18 cellular contexts compared by ENCODE assay signal in genomic region chr4:91734682-91735081, GRCh38.
DNase-seq lines count a peak whose midpoint lies in the region; ATAC-seq and TF ChIP-seq lines count a peak whose summit lies in the region.
"Had no signal": no experiment of that assay in that cellular context is flagged by ENCODE, and none has a peak within 500 bp of the region (broad histone marks: within the 10 kb centered on the region; RNA-seq: fewer than 3 reads in every experiment).

No MANE protein-coding gene starts in this region.

- no peaks in the 10 kb centered on the region for H3K27me3 ChIP-seq in gastroesophageal sphincter
- H3K27me3 ChIP-seq in CD4-positive, alpha-beta T cell (ENCODE audit: control insufficient read depth, insufficient read depth, low read length): no peaks in the 10 kb centered on the region
- H3K27me3 ChIP-seq: gastrocnemius medialis had no signal

- TF ChIP-seq EP300 in gastroesophageal sphincter (IDR thresholded peaks at IDR 0.05): no peak

- intact Hi-C loops in CD4-positive, alpha-beta T cell (cut with DNase I, micrococcal nuclease): no loop called here

- ATAC-seq in SK-N-SH treated with all-trans-retinoic acid at 6 μM for 48 hours: 0 out of 3 replicates have a peak, but pooled peaks have one; percentile 42
- ATAC-seq in GM18858 (IDR thresholded peaks at IDR 0.05; ENCODE audit: unreplicated experiment): no peak
- ATAC-seq in gastroesophageal sphincter: no peak
- no peak for ATAC-seq in CD4-positive, alpha-beta T cell (ENCODE audit: poor library complexity)
- ATAC-seq: gastrocnemius medialis; naive thymus-derived CD4-positive, alpha-beta T cell; psoas muscle had no signal

- H3K27ac ChIP-seq in gastroesophageal sphincter: no peak overlapping the region
- H3K27ac ChIP-seq in CD4-positive, alpha-beta T cell (ENCODE audit: low read depth, low read length): no peak overlapping the region
- H3K27ac ChIP-seq: gastrocnemius medialis, HL-60, psoas muscle had no signal

- H3K9me3 Mint-ChIP-seq in CD4-positive, alpha-beta T cell: peaks cover 3% of the 10 kb centered on the region
- H3K9me3 Mint-ChIP-seq: T-helper 1 cell treated with Interleukin-12 subunit alpha and Interleukin-12 subunit beta and Interleukin-4 antibody, amounts not matched to agents 30 μg/mL and 1 μg/mL, for 36 hours had no signal

- POLR2A ChIA-PET in CD4-positive, alpha-beta T cell (lab: Charles Lee): no interaction called here

- no peak overlapping the region for H3K4me3 Mint-ChIP-seq in CD4-positive, alpha-beta T cell
- H3K4me3 Mint-ChIP-seq: naive thymus-derived CD4-positive, alpha-beta T cell; T-helper 1 cell treated with Interleukin-12 subunit alpha and Interleukin-12 subunit beta and Interleukin-4 antibody, amounts not matched to agents 30 μg/mL and 1 μg/mL, for 36 hours had no signal

- CTCF ChIA-PET in CD4-positive, alpha-beta T cell (lab: Charles Lee): no interaction called here

- DNase-seq in ACHN: peak; percentile 20
- peak; percentile 64 for DNase-seq in HT-29 (ENCODE audit: low spot score)
- DNase-seq in epithelial cell of esophagus (ENCODE audit: low read depth): peak; percentile 41
- DNase-seq in T-helper 9 cell: no peak
- DNase-seq in CD4-positive, alpha-beta T cell: no peak
- DNase-seq: activated CD4-positive, alpha-beta T cell treated with anti-CD3 and anti-CD28 coated beads for 1 hour; activated naive CD4-positive, alpha-beta T cell treated with Interleukin-2 at 50 U/mL for 16 hours; gastrocnemius medialis; Karpas-422; naive thymus-derived CD4-positive, alpha-beta T cell; NCI-H146; psoas muscle; RPMI8226 had no signal

- no peaks in the 10 kb centered on the region for H3K36me3 ChIP-seq in gastroesophageal sphincter
- H3K36me3 ChIP-seq: gastrocnemius medialis had no signal

- no peak overlapping the region for H3K27ac Mint-ChIP-seq in CD4-positive, alpha-beta T cell
- H3K27ac Mint-ChIP-seq: naive thymus-derived CD4-positive, alpha-beta T cell; T-helper 1 cell treated with Interleukin-12 subunit alpha and Interleukin-12 subunit beta and Interleukin-4 antibody, amounts not matched to agents 30 μg/mL and 1 μg/mL, for 36 hours had no signal

- H3K27me3 Mint-ChIP-seq in CD4-positive, alpha-beta T cell: no peaks in the 10 kb centered on the region
- H3K27me3 Mint-ChIP-seq: naive thymus-derived CD4-positive, alpha-beta T cell had no signal

- H3K9me3 ChIP-seq in gastroesophageal sphincter: no peaks in the 10 kb centered on the region
- H3K9me3 ChIP-seq in CD4-positive, alpha-beta T cell (ENCODE audit: control insufficient read depth, low read length): peaks cover 3% of the 10 kb centered on the region
- H3K9me3 ChIP-seq: gastrocnemius medialis, psoas muscle had no signal

- no peaks in the 10 kb centered on the region for H3K4me1 ChIP-seq in gastroesophageal sphincter
- H3K4me1 ChIP-seq: gastrocnemius medialis, psoas muscle had no signal

- peak; percentile 46 for TF ChIP-seq CTCF in epithelial cell of esophagus (IDR thresholded peaks at IDR 0.05; ENCODE audit: insufficient read depth, low read depth, low read length, missing control alignments)
- no peak for TF ChIP-seq CTCF in gastroesophageal sphincter (IDR thresholded peaks at IDR 0.05)
- TF ChIP-seq CTCF in CD4-positive, alpha-beta T cell (IDR thresholded peaks at IDR 0.05): no peak

- no peak overlapping the region for H3K4me3 ChIP-seq in epithelial cell of esophagus (ENCODE audit: low read length)
- H3K4me3 ChIP-seq in gastroesophageal sphincter: no peak overlapping the region
- H3K4me3 ChIP-seq: gastrocnemius medialis, psoas muscle had no signal

- no peaks in the 10 kb centered on the region for H3K4me1 Mint-ChIP-seq in CD4-positive, alpha-beta T cell (ENCODE audit: low read depth)
- H3K4me1 Mint-ChIP-seq: naive thymus-derived CD4-positive, alpha-beta T cell had no signal

- H3K36me3 Mint-ChIP-seq in CD4-positive, alpha-beta T cell (ENCODE audit: low read depth): no peaks in the 10 kb centered on the region
- H3K36me3 Mint-ChIP-seq: naive thymus-derived CD4-positive, alpha-beta T cell had no signal

- in situ Hi-C loops in ACHN (cut with HindIII; ENCODE audit: low pct_ligation_motif_present, low pct_unique_long_range_greater_than_20kb, low sequenced_read_pairs): no loop called here

- 42 to 88% methylated on average over 1 of the region's 1 CpG for WGBS in gastroesophageal sphincter (ENCODE audit: low coverage in 1 of 2), 2 donors

- no peak for TF ChIP-seq POLR2A in gastroesophageal sphincter (IDR thresholded peaks at IDR 0.05)

TF ChIP-seq in SK-N-SH treated with all-trans-retinoic acid at 6 μM for 48 hours, 23 proteins besides CTCF, POLR2A, EP300 and RAD21:
- TF ChIP-seq ZNF8 (CRISPR knock-in tag; IDR thresholded peaks at IDR 0.05) (no peak), TSHZ2 (CRISPR knock-in tag; IDR thresholded peaks at IDR 0.05) (no peak), ZNF565 (CRISPR knock-in tag; conservative IDR thresholded peaks at IDR 0.05; ENCODE audit: low read depth) (no peak), CSDC2 (CRISPR knock-in tag; IDR thresholded peaks at IDR 0.05) (no peak), ISL1 (CRISPR knock-in tag; IDR thresholded peaks at IDR 0.05) (no peak), ZFP30 (CRISPR knock-in tag; IDR thresholded peaks at IDR 0.05) (no peak), RARB (CRISPR knock-in tag; IDR thresholded peaks at IDR 0.05) (no peak), TCF4 (CRISPR knock-in tag; IDR thresholded peaks at IDR 0.05; ENCODE audit: borderline replicate concordance) (no peak), ZFP3 (CRISPR knock-in tag; IDR thresholded peaks at IDR 0.05) (no peak), ZNF70 (CRISPR knock-in tag; IDR thresholded peaks at IDR 0.05) (no peak), TOX (CRISPR knock-in tag; IDR thresholded peaks at IDR 0.05; ENCODE audit: borderline replicate concordance) (no peak), PPARA (CRISPR knock-in tag; IDR thresholded peaks at IDR 0.05; ENCODE audit: borderline replicate concordance) (no peak), ESRRG (CRISPR knock-in tag; IDR thresholded peaks at IDR 0.05) (no peak), BACH2 (CRISPR knock-in tag; IDR thresholded peaks at IDR 0.05; ENCODE audit: borderline replicate concordance) (no peak), GLIS3 (CRISPR knock-in tag; IDR thresholded peaks at IDR 0.05) (no peak), ZC3H10 (CRISPR knock-in tag; IDR thresholded peaks at IDR 0.05) (no peak), ARNTL (CRISPR knock-in tag; IDR thresholded peaks at IDR 0.05; ENCODE audit: borderline replicate concordance, low read depth) (no peak), SNAI2 (CRISPR knock-in tag; IDR thresholded peaks at IDR 0.05) (no peak)
- TF ChIP-seq, protein P1, sequence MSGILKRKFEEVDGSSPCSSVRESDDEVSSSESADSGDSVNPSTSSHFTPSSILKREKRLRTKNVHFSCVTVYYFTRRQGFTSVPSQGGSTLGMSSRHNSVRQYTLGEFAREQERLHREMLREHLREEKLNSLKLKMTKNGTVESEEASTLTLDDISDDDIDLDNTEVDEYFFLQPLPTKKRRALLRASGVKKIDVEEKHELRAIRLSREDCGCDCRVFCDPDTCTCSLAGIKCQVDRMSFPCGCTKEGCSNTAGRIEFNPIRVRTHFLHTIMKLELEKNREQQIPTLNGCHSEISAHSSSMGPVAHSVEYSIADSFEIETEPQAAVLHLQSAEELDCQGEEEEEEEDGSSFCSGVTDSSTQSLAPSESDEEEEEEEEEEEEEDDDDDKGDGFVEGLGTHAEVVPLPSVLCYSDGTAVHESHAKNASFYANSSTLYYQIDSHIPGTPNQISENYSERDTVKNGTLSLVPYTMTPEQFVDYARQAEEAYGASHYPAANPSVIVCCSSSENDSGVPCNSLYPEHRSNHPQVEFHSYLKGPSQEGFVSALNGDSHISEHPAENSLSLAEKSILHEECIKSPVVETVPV (CRISPR knock-in tag; IDR thresholded peaks at IDR 0.05): no peak
- TF ChIP-seq, protein P2, sequence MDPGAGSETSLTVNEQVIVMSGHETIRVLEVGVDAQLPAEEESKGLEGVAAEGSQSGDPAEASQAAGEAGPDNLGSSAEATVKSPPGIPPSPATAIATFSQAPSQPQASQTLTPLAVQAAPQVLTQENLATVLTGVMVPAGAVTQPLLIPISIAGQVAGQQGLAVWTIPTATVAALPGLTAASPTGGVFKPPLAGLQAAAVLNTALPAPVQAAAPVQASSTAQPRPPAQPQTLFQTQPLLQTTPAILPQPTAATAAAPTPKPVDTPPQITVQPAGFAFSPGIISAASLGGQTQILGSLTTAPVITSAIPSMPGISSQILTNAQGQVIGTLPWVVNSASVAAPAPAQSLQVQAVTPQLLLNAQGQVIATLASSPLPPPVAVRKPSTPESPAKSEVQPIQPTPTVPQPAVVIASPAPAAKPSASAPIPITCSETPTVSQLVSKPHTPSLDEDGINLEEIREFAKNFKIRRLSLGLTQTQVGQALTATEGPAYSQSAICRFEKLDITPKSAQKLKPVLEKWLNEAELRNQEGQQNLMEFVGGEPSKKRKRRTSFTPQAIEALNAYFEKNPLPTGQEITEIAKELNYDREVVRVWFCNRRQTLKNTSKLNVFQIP (CRISPR knock-in tag; IDR thresholded peaks at IDR 0.05; ENCODE audit: borderline replicate concordance, low read depth): no peak

Comparison
In these comparisons a context has a peak if more than half of its experiments do, and no peak if none do; other contexts are left out.
1. DNase-seq: peak in ACHN (single experiment), HT-29 (single experiment) and epithelial cell of esophagus (single experiment); none in T-helper 9 cell (single experiment) and CD4-positive, alpha-beta T cell (0 of 10).